Comparison of ENCODE assay signal across 34 cellular contexts in genomic region chr6:21773199-21773974, GRCh38.
DNase-seq lines count a peak whose midpoint lies in the region; ATAC-seq, FAIRE-seq and TF ChIP-seq lines count a peak whose summit lies in the region.
"Had no signal": no experiment of that assay in that cellular context is flagged by ENCODE, and none has a peak within 500 bp of the region (broad histone marks: within the 10 kb centered on the region; RNA-seq: fewer than 3 reads in every experiment).

No MANE protein-coding gene starts in this region.

- in situ Hi-C loops in HepG2 (cut with HindIII; ENCODE audit: extremely low pct_ligation_motif_present, low pct_unique_long_range_greater_than_20kb) = no loop called here

- no peak for TF ChIP-seq RAD21 in HepG2 (CRISPR knock-in tag; IDR thresholded peaks at IDR 0.05)

- H3K27ac Mint-ChIP-seq in endothelial cell (ENCODE audit: unreplicated experiment) = peak overlapping the region; percentile 57
- H3K27ac Mint-ChIP-seq in nephron progenitor cell = peak overlapping the region; percentile 95
- peak overlapping the region; percentile 42 for H3K27ac Mint-ChIP-seq in type B pancreatic cell
- H3K27ac Mint-ChIP-seq: activated B cell treated with CpG ODN at 0.5 μM for 24 hours; activated CD4-positive, alpha-beta T cell treated with anti-CD3 and anti-CD28 coated beads, Interleukin-2, amount 10 ng/mL, durations not matched to agents 7 days and 5 days; activated naive CD8-positive, alpha-beta T cell treated with anti-CD3 and anti-CD28 coated beads, Interleukin-2, amount 10 ng/mL, durations not matched to agents 7 days and 5 days; CD14-positive monocyte; IgD-negative memory B cell; natural killer cell had no signal

- H3K36me3 ChIP-seq in HepG2 (replicated peaks in 1 of 2; ENCODE audit: control insufficient read depth in 1 of 2, insufficient read depth in 2 of 2, low read length in 2 of 2) (no peaks in the 10 kb centered on the region), right lobe of liver (no peaks in the 10 kb centered on the region)
- H3K36me3 ChIP-seq: ascending aorta, esophagus muscularis mucosa, right atrium auricular region, SJSA1, spleen had no signal

- H3K9ac ChIP-seq in HepG2 (ENCODE audit: insufficient read depth, low read depth, low read length) = no peak overlapping the region
- H3K9ac ChIP-seq: parathyroid adenoma had no signal

- no peak overlapping the region for H3K4me3 Mint-ChIP-seq in endothelial cell (ENCODE audit: unreplicated experiment)
- peak overlapping the region; percentile 56 for H3K4me3 Mint-ChIP-seq in nephron progenitor cell
- H3K4me3 Mint-ChIP-seq in type B pancreatic cell = no peak overlapping the region
- H3K4me3 Mint-ChIP-seq: activated B cell treated with CpG ODN at 0.5 μM for 24 hours; activated CD4-positive, alpha-beta T cell treated with anti-CD3 and anti-CD28 coated beads, Interleukin-2, amount 10 ng/mL, durations not matched to agents 7 days and 5 days; activated naive CD8-positive, alpha-beta T cell treated with anti-CD3 and anti-CD28 coated beads, Interleukin-2, amount 10 ng/mL, durations not matched to agents 7 days and 5 days; CD14-positive monocyte; IgD-negative memory B cell; natural killer cell had no signal

- CTCF ChIA-PET in HepG2 (lab: Yijun Ruan, JAX; ENCODE audit: low intra/inter-chr PET ratio, low total read pairs) = no interaction called here

- TF ChIP-seq POLR2A in HepG2 (IDR thresholded peaks at IDR 0.05; ENCODE audit: insufficient read depth in 1 of 2, low read depth in 2 of 2, low read length in 2 of 2) (no peak), right lobe of liver (IDR thresholded peaks at IDR 0.05) (no peak)

- H3K4me2 ChIP-seq in HepG2 (ENCODE audit: low read depth, low read length) = no peak overlapping the region

- ATAC-seq in HepG2 (no peak), right lobe of liver (no peak)
- ATAC-seq: foreskin keratinocyte; natural killer cell; stimulated activated naive CD8-positive, alpha-beta T cell treated with anti-CD3 and anti-CD28 coated beads, Interleukin-15, Interleukin-2, amounts not matched to agents 100 U/mL and 50 U/mL, for 24 hours had no signal

- no peak for DNase-seq in HepG2 (ENCODE audit: low spot score)
- no peak for DNase-seq in right lobe of liver
- no peak for DNase-seq in endothelial cell (ENCODE audit: low spot score)
- peak; percentile 16 for DNase-seq in nephron progenitor cell
- DNase-seq in type B pancreatic cell (ENCODE audit: extremely low spot score, unreplicated experiment) = no peak
- no peak for DNase-seq in cerebellar cortex (ENCODE audit: low spot score)
- no peak for DNase-seq in hypothalamus (lab: John Stamatoyannopoulos, UW)
- no peak for DNase-seq in HCEC 1CT
- DNase-seq: activated B cell treated with CpG ODN at 0.5 μM for 24 hours; activated CD4-positive, alpha-beta T cell treated with anti-CD3 and anti-CD28 coated beads, Interleukin-2, amount 10 ng/mL, durations not matched to agents 7 days and 5 days; activated effector memory CD4-positive, alpha-beta T cell treated with Interleukin-2 at 50 U/mL for 16 hours; activated naive CD8-positive, alpha-beta T cell treated with anti-CD3 and anti-CD28 coated beads, Interleukin-2, amount 10 ng/mL, durations not matched to agents 7 days and 5 days; Calu3; cortex of kidney; DND-41; foreskin keratinocyte; head of caudate nucleus; MV-4-11; natural killer cell; NCI-H2107; NCI-H82; RPMI8226; spleen; stimulated activated CD4-positive, alpha-beta T cell treated with anti-CD3 and anti-CD28 coated beads, Interleukin-2, amount 100 ng/mL, for 24 hours; stimulated activated naive CD8-positive, alpha-beta T cell treated with anti-CD3 and anti-CD28 coated beads, Interleukin-15, Interleukin-2, amounts not matched to agents 100 U/mL and 50 U/mL, for 24 hours had no signal

- H3K36me3 Mint-ChIP-seq in endothelial cell (ENCODE audit: low read depth, unreplicated experiment) (peaks cover 7% of the 10 kb centered on the region), nephron progenitor cell (ENCODE audit: low read depth) (peaks cover 43% of the 10 kb centered on the region), type B pancreatic cell (peaks cover 11% of the 10 kb centered on the region)
- H3K36me3 Mint-ChIP-seq: activated naive CD8-positive, alpha-beta T cell treated with anti-CD3 and anti-CD28 coated beads, Interleukin-2, amount 10 ng/mL, durations not matched to agents 7 days and 5 days; CD14-positive monocyte; IgD-negative memory B cell; natural killer cell had no signal

- no peaks in the 10 kb centered on the region for H4K20me1 ChIP-seq in HepG2 (ENCODE audit: insufficient read depth, low read length)

- 0 out of 2 replicates have a peak, but pooled peaks cover 4% of the 10 kb centered on the region for H3K4me1 ChIP-seq in HepG2 (ENCODE audit: insufficient read depth, low read length)
- no peaks in the 10 kb centered on the region for H3K4me1 ChIP-seq in right lobe of liver
- H3K4me1 ChIP-seq: parathyroid adenoma, spleen had no signal

- H3K27ac ChIP-seq in HepG2 (ENCODE audit: extremely low read length, insufficient read depth, low read length) (no peak overlapping the region), right lobe of liver (no peak overlapping the region)
- H3K27ac ChIP-seq: ascending aorta, esophagus muscularis mucosa, foreskin keratinocyte, parathyroid adenoma, right atrium auricular region, SJSA1, spleen had no signal

- H2AFZ ChIP-seq in HepG2 (ENCODE audit: low read length) = no peak overlapping the region
- H2AFZ ChIP-seq: parathyroid adenoma had no signal

- no peaks in the 10 kb centered on the region for H3K9me3 ChIP-seq in HepG2 (ENCODE audit: low read length)
- no peaks in the 10 kb centered on the region for H3K9me3 ChIP-seq in right lobe of liver
- H3K9me3 ChIP-seq: ascending aorta, esophagus muscularis mucosa, right atrium auricular region, SJSA1, spleen had no signal

- H3K27me3 Mint-ChIP-seq in endothelial cell (ENCODE audit: unreplicated experiment) (peaks cover 4% of the 10 kb centered on the region), nephron progenitor cell (ENCODE audit: low read depth, poor library complexity) (no peaks in the 10 kb centered on the region), type B pancreatic cell (no peaks in the 10 kb centered on the region)
- H3K27me3 Mint-ChIP-seq: activated CD4-positive, alpha-beta T cell treated with anti-CD3 and anti-CD28 coated beads, Interleukin-2, amount 10 ng/mL, durations not matched to agents 7 days and 5 days; IgD-negative memory B cell had no signal

- BruUV-seq in HepG2 (replicated peaks; lab: Mats Ljungman, UMichigan) = no TSS peak

- TF ChIP-seq EP300 in HepG2 (IDR thresholded peaks at IDR 0.05; ENCODE audit: low read depth in 2 of 2, low read length in 2 of 2) (no peak), HepG2 (CRISPR knock-in tag; IDR thresholded peaks at IDR 0.05; ENCODE audit: borderline replicate concordance) (no peak)

- POLR2A ChIA-PET in HepG2 (lab: Yijun Ruan, JAX) = no interaction called here

- no peaks in the 10 kb centered on the region for H3K9me3 Mint-ChIP-seq in endothelial cell (ENCODE audit: unreplicated experiment)
- H3K9me3 Mint-ChIP-seq in nephron progenitor cell = peaks cover 5% of the 10 kb centered on the region
- H3K9me3 Mint-ChIP-seq in type B pancreatic cell = peaks cover 4% of the 10 kb centered on the region
- H3K9me3 Mint-ChIP-seq: activated CD4-positive, alpha-beta T cell treated with anti-CD3 and anti-CD28 coated beads, Interleukin-2, amount 10 ng/mL, durations not matched to agents 7 days and 5 days; activated naive CD8-positive, alpha-beta T cell treated with anti-CD3 and anti-CD28 coated beads, Interleukin-2, amount 10 ng/mL, durations not matched to agents 7 days and 5 days; natural killer cell had no signal

- H3K4me1 Mint-ChIP-seq in endothelial cell (ENCODE audit: unreplicated experiment) = peaks cover 49% of the 10 kb centered on the region
- H3K4me1 Mint-ChIP-seq in nephron progenitor cell = peaks cover 65% of the 10 kb centered on the region
- H3K4me1 Mint-ChIP-seq in type B pancreatic cell (ENCODE audit: unreplicated experiment) = peaks cover 47% of the 10 kb centered on the region
- H3K4me1 Mint-ChIP-seq: activated B cell treated with CpG ODN at 0.5 μM for 24 hours; activated CD4-positive, alpha-beta T cell treated with anti-CD3 and anti-CD28 coated beads, Interleukin-2, amount 10 ng/mL, durations not matched to agents 7 days and 5 days; activated naive CD8-positive, alpha-beta T cell treated with anti-CD3 and anti-CD28 coated beads, Interleukin-2, amount 10 ng/mL, durations not matched to agents 7 days and 5 days; IgD-negative memory B cell; natural killer cell had no signal

- TF ChIP-seq CTCF in HepG2 (CRISPR knock-in tag; IDR thresholded peaks at IDR 0.05) (no peak), right lobe of liver (IDR thresholded peaks at IDR 0.05) (no peak), endothelial cell (IDR thresholded peaks at IDR 0.05; ENCODE audit: unreplicated experiment) (no peak), nephron progenitor cell (IDR thresholded peaks at IDR 0.05) (no peak), type B pancreatic cell (conservative IDR thresholded peaks at IDR 0.05) (no peak)

- peaks cover 0 to 2% of the 10 kb centered on the region in 2 experiments; a peak in 1 of 5 replicates for H3K27me3 ChIP-seq in HepG2 (ENCODE audit: control insufficient read depth in 1 of 2, insufficient read depth in 2 of 2, low read length in 2 of 2)
- H3K27me3 ChIP-seq in right lobe of liver = no peaks in the 10 kb centered on the region
- H3K27me3 ChIP-seq: ascending aorta, esophagus muscularis mucosa, foreskin keratinocyte, right atrium auricular region, SJSA1, spleen had no signal

- intact Hi-C loops in HepG2 (cut with micrococcal nuclease; ENCODE audit: unreplicated experiment) = no loop called here
- intact Hi-C loops in right lobe of liver (cut with DNase I) = no loop called here

- WGBS in HepG2 (ENCODE audit: low lambda C conversion rate) = 43% methylated on average over 13 of the region's 13 CpGs
- WGBS in right lobe of liver (ENCODE audit: insufficient coverage, low coverage, low lambda C conversion rate, missing lambda C conversion rate) = 69% methylated on average over 12 of the region's 13 CpGs

- H3K4me3 ChIP-seq in HepG2 (replicated peaks in 1 of 3; ENCODE audit: insufficient read depth in 1 of 3, low read depth in 2 of 3, low read length in 3 of 3) = no peak overlapping the region
- no peak overlapping the region for H3K4me3 ChIP-seq in right lobe of liver
- H3K4me3 ChIP-seq: ascending aorta, esophagus muscularis mucosa, right atrium auricular region, SJSA1, spleen had no signal

- no peak for FAIRE-seq in HepG2 (lab: Jason Lieb, UNC)
- FAIRE-seq: A204.1, keratinocyte had no signal

- H3K79me2 ChIP-seq in HepG2 (ENCODE audit: insufficient read depth, low read length) = no peaks in the 10 kb centered on the region
- H3K79me2 ChIP-seq: parathyroid adenoma had no signal

Comparison
In these comparisons a context has a peak if more than half of its experiments do, and no peak if none do; other contexts are left out.
1. H3K27ac Mint-ChIP-seq: peak in every context shown above with its lines; median percentile 95 in nephron progenitor cell; 57 in endothelial cell; 42 in type B pancreatic cell.